15 cellular contexts compared by ENCODE assay signal in the genomic region with DNA sequence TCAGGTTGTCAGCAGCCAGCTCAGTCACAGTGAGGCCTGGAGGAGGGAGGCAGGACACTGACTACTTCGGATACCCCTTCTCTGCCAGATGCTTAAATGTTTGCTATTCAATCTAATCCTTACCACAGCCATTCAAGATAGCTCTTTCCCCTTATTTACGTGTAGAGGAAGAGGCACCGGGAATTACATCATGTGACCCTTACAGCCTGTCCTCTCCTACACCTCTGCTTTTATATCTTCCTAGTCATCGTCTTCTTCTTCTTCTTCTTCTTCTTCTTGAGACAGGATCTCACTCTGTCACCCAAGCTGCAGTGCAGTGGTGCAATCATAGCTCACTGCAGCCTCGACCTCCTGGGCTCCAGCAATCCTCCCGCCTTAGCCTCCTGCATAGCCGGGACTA.
DNase-seq lines count a peak whose midpoint lies in the region; ATAC-seq, FAIRE-seq and TF ChIP-seq lines count a peak whose summit lies in the region.
"Had no signal": no experiment of that assay in that cellular context is flagged by ENCODE, and none has a peak within 500 bp of the region (broad histone marks: within the 10 kb centered on the region; RNA-seq: fewer than 3 reads in every experiment).

No MANE protein-coding gene starts in this region.

- peak; percentile 58 for FAIRE-seq in GM12891 (lab: Jason Lieb, UNC)

- intact Hi-C loops in CD4-positive, alpha-beta memory T cell (cut with micrococcal nuclease) = loop anchor here (5.0 kb wide), 1 partner anchor 288 kb away; a partner anchor contains a TSS

- peak overlapping the region; percentile 76 to 96 (median 94) for H3K27ac Mint-ChIP-seq in CD4-positive, alpha-beta memory T cell
- H3K27ac Mint-ChIP-seq in activated naive CD8-positive, alpha-beta T cell = peak overlapping the region; percentile 91
- H3K27ac Mint-ChIP-seq in natural killer cell treated with Interleukin-12 subunit alpha and Interleukin-12 subunit beta and Interleukin-15 and Interleukin-18, amount 100 ng/mL, for 72 hours = peak overlapping the region; percentile 89

- H3K4me3 Mint-ChIP-seq in CD4-positive, alpha-beta memory T cell = peak overlapping the region; percentile 60 to 96 (median 92)
- peak overlapping the region; percentile 88 for H3K4me3 Mint-ChIP-seq in activated naive CD8-positive, alpha-beta T cell
- H3K4me3 Mint-ChIP-seq in natural killer cell treated with Interleukin-12 subunit alpha and Interleukin-12 subunit beta and Interleukin-15 and Interleukin-18, amount 100 ng/mL, for 72 hours = peak overlapping the region; percentile 97

- no peak for ATAC-seq in natural killer cell treated with Interleukin-12 subunit alpha and Interleukin-12 subunit beta and Interleukin-15 and Interleukin-18, amount 100 ng/mL, for 72 hours
- no peak for ATAC-seq in HG03571 (IDR thresholded peaks at IDR 0.05; ENCODE audit: unreplicated experiment)

- H3K27ac ChIP-seq in CD4-positive, alpha-beta memory T cell (ENCODE audit: low read depth, low read length) = no peak overlapping the region
- H3K27ac ChIP-seq: parathyroid adenoma had no signal

- H3K4me1 Mint-ChIP-seq in CD4-positive, alpha-beta memory T cell = peaks cover 47 to 73% (median 56%) of the 10 kb centered on the region in 4 donors
- H3K4me1 Mint-ChIP-seq in activated naive CD8-positive, alpha-beta T cell (ENCODE audit: low read depth) = peaks cover 66% of the 10 kb centered on the region
- H3K4me1 Mint-ChIP-seq in natural killer cell treated with Interleukin-12 subunit alpha and Interleukin-12 subunit beta and Interleukin-15 and Interleukin-18, amount 100 ng/mL, for 72 hours (ENCODE audit: low read depth in 2 of 2) = peaks cover 50 to 56% of the 10 kb centered on the region in 2 donors

- POLR2A ChIA-PET in CD4-positive, alpha-beta memory T cell (lab: Charles Lee; ENCODE audit: partially characterized antibody) = interaction anchor here (0.8 to 4.8 kb wide), 8 partner anchors 13 to 181 kb away, joined by 3 to 42 read pairs (median 17); a partner anchor contains a TSS

- no peaks in the 10 kb centered on the region for H3K9me3 ChIP-seq in CD4-positive, alpha-beta memory T cell (ENCODE audit: control insufficient read depth in 1 of 2, low read length in 2 of 2)

- peaks cover 29 to 39% of the 10 kb centered on the region in 2 donors for H3K36me3 Mint-ChIP-seq in CD4-positive, alpha-beta memory T cell
- H3K36me3 Mint-ChIP-seq in activated naive CD8-positive, alpha-beta T cell = peaks cover 18% of the 10 kb centered on the region
- peaks cover 26% of the 10 kb centered on the region for H3K36me3 Mint-ChIP-seq in natural killer cell treated with Interleukin-12 subunit alpha and Interleukin-12 subunit beta and Interleukin-15 and Interleukin-18, amount 100 ng/mL, for 72 hours

- H3K27me3 Mint-ChIP-seq in CD4-positive, alpha-beta memory T cell = no peaks in the 10 kb centered on the region
- no peaks in the 10 kb centered on the region for H3K27me3 Mint-ChIP-seq in activated naive CD8-positive, alpha-beta T cell
- no peaks in the 10 kb centered on the region for H3K27me3 Mint-ChIP-seq in natural killer cell treated with Interleukin-12 subunit alpha and Interleukin-12 subunit beta and Interleukin-15 and Interleukin-18, amount 100 ng/mL, for 72 hours

- peaks cover 0 to 2% (median 0%) of the 10 kb centered on the region in 8 donors for H3K9me3 Mint-ChIP-seq in CD4-positive, alpha-beta memory T cell
- no peaks in the 10 kb centered on the region for H3K9me3 Mint-ChIP-seq in activated naive CD8-positive, alpha-beta T cell (ENCODE audit: low read depth)
- H3K9me3 Mint-ChIP-seq in natural killer cell treated with Interleukin-12 subunit alpha and Interleukin-12 subunit beta and Interleukin-15 and Interleukin-18, amount 100 ng/mL, for 72 hours = peaks cover 6% of the 10 kb centered on the region

- H3K27me3 ChIP-seq in CD4-positive, alpha-beta memory T cell (ENCODE audit: insufficient read depth, low read length) = no peaks in the 10 kb centered on the region
- H3K27me3 ChIP-seq: BLaER1 had no signal

- CTCF ChIA-PET in CD4-positive, alpha-beta memory T cell (lab: Charles Lee; ENCODE audit: partially characterized antibody) = interaction anchor here (0.9 to 5.1 kb wide), 6 partner anchors 13 to 209 kb away, joined by 3 to 26 read pairs (median 4); a partner anchor contains a TSS

- peak overlapping the region in 1 of 2 donors; percentile 66 for H3K4me3 ChIP-seq in CD4-positive, alpha-beta memory T cell (ENCODE audit: low read length in 2 of 2)

- peaks cover 54% of the 10 kb centered on the region for H3K4me1 ChIP-seq in CD4-positive, alpha-beta memory T cell (ENCODE audit: insufficient read depth, low read length)
- H3K4me1 ChIP-seq: parathyroid adenoma had no signal

- no peaks in the 10 kb centered on the region for H3K36me3 ChIP-seq in CD4-positive, alpha-beta memory T cell (ENCODE audit: insufficient read depth, low read length)

- no peak for TF ChIP-seq POLR2A in GM12891 (IDR thresholded peaks at IDR 0.05; ENCODE audit: low read depth, low read length)

- no peak for DNase-seq in CD4-positive, alpha-beta memory T cell
- no peak for DNase-seq in GM12891 (ENCODE audit: insufficient read length, low spot score)
- no peak for DNase-seq in natural killer cell treated with Interleukin-12 subunit alpha and Interleukin-12 subunit beta and Interleukin-15 and Interleukin-18, amount 100 ng/mL, for 72 hours (ENCODE audit: low spot score)
- no peak for DNase-seq in SIG-M5 (lab: John Stamatoyannopoulos, UW)
- no peak for DNase-seq in GM19240 (ENCODE audit: insufficient read length, low spot score)
- DNase-seq: activated CD4-positive, alpha-beta T cell treated with anti-CD3 and anti-CD28 coated beads, Interleukin-2, amount 50 U/mL, for 4 hours; foreskin melanocyte; mammary epithelial cell; NCI-H187 treated with DMSO at 0.1 percent for 48 hours; NCI-H526; substantia nigra had no signal

TF ChIP-seq in GM12891, 5 proteins besides CTCF, POLR2A, EP300 and RAD21:
- TF ChIP-seq PAX5 (IDR thresholded peaks at IDR 0.05; ENCODE audit: insufficient read depth, low read length, severe bottlenecking) = no peak
- TF ChIP-seq TAF1 (IDR thresholded peaks at IDR 0.05; ENCODE audit: low read depth, low read length) = no peak
- TF ChIP-seq POU2F2 (IDR thresholded peaks at IDR 0.05; ENCODE audit: low read depth, low read length) = no peak
- no peak for TF ChIP-seq SPI1 (IDR thresholded peaks at IDR 0.05; ENCODE audit: low read depth, low read length)
- TF ChIP-seq POLR2AphosphoS5 (IDR thresholded peaks at IDR 0.05; ENCODE audit: low read depth, low read length) = no peak
